In the genomic region with DNA sequence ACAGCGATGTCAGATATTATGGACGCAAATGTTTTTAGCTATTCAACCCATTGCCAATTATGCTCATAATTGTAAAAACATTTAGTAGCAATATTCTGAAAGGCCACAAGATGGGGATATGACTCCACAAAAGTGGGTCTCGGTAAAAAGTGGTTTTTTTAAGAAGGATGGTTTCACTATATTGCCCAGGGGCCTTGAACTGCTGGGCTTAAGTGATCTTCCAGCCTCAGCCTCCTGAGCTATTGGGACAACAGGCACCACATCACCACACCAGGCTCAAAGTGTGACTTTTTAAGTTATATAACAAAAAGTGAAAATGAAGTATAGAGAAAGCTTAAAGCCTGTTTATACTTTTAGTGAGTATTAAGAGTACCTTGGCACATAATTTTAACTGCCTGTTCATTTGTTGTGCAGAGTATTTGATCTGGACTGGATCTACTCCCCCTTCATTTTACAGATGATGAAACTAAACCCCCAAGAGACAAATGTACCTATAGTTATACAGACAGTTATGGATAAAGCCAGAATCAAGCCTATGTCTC, we compare ENCODE assay signal across 8 cellular contexts. TPM values are rescaled to one million over a fixed set of nuclear protein-coding genes. Genes with fewer than 3 reads are reported as not detected.
A peak's percentile ranks its signal among the peaks of the same experiment; 100 is the strongest.
DNase-seq lines count a peak whose midpoint lies in the region; ATAC-seq and TF ChIP-seq lines count a peak whose summit lies in the region.

No MANE protein-coding gene starts in this region.

- peak; percentile 30 to 68 (median 63) for TF ChIP-seq CTCF in sigmoid colon (IDR thresholded peaks at IDR 0.05)

- intact Hi-C loops in left ventricle myocardium superior (cut with micrococcal nuclease), result no loop called here
- intact Hi-C loops in sigmoid colon (cut with DNase I), result loop anchor here (2.0 to 10.0 kb wide), 2 partner anchors 58 to 102 kb away; a partner anchor contains a TSS

- no peaks in the 10 kb centered on the region for H3K36me3 ChIP-seq in sigmoid colon

- H3K27ac ChIP-seq in sigmoid colon, result peak overlapping the region in 2 of 4 donors; percentile 20 to 47

- DNase-seq in COLO668 (lab: John Stamatoyannopoulos, UW; ENCODE audit: unreplicated experiment) (peak; percentile 2), NCI-H774 (lab: John Stamatoyannopoulos, UW) (peak; percentile 3), amniotic stem cell (lab: John Stamatoyannopoulos, UW) (peak; percentile 18), left ventricle myocardium superior (no peak), sigmoid colon (no peak), NCI-H187 treated with DMSO at 0.1 percent for 48 hours (lab: John Stamatoyannopoulos, UW) (no peak)

- no peaks in the 10 kb centered on the region for H3K27me3 ChIP-seq in sigmoid colon

- no peak for TF ChIP-seq EP300 in sigmoid colon (IDR thresholded peaks at IDR 0.05)

- no peak overlapping the region for H3K4me3 ChIP-seq in sigmoid colon

- ATAC-seq in GM18861 (IDR thresholded peaks at IDR 0.05; ENCODE audit: unreplicated experiment) (peak; percentile 42), HG03432 (IDR thresholded peaks at IDR 0.05; ENCODE audit: unreplicated experiment) (peak; percentile 83), left ventricle myocardium superior (peak; percentile 66)

- H3K4me1 ChIP-seq in sigmoid colon, result peaks cover 0 to 56% (median 27%) of the 10 kb centered on the region in 4 donors

- no peaks in the 10 kb centered on the region for H3K9me3 ChIP-seq in sigmoid colon

- TF ChIP-seq POLR2A in sigmoid colon (IDR thresholded peaks at IDR 0.05), result no peak

- WGBS in sigmoid colon, 2 donors, result 19 to 26% methylated on average over 3 of the region's 3 CpGs

RNA-seq across cellular contexts. Expression of a gene that starts 9.4 kb away (rescaled TPM):
- total RNA-seq in left ventricle myocardium superior (79.5 TPM), sigmoid colon (10 to 100 TPM; 51.0 to 89.9 (median 75.8) TPM)
- polyA plus RNA-seq in sigmoid colon, result 10 to 100 TPM; 29.4 to 66.6 (median 40.5) TPM

RNA-seq across cellular contexts. Expression of a gene that starts 10.2 kb away (rescaled TPM):
- total RNA-seq in left ventricle myocardium superior, result 19.4 TPM
- total RNA-seq in sigmoid colon, result 10 to 100 TPM; 19.4 to 34.6 (median 26.1) TPM
- polyA plus RNA-seq in sigmoid colon, result 10 to 100 TPM; 15.0 to 22.2 (median 19.4) TPM

RNA-seq across cellular contexts. Expression of a gene that starts 40.2 kb away (rescaled TPM):
- 15.6 TPM for total RNA-seq in left ventricle myocardium superior
- 10 to 100 TPM; 10.7 to 21.9 (median 18.2) TPM for total RNA-seq in sigmoid colon
- 1 to 10 TPM; 3.5 to 8.4 (median 4.8) TPM for polyA plus RNA-seq in sigmoid colon

Comparison
In these comparisons a context has a peak if more than half of its experiments do, and no peak if none do; other contexts are left out.
1. DNase-seq: peak in COLO668 (single experiment), NCI-H774 (single experiment) and amniotic stem cell (single experiment); none in left ventricle myocardium superior (single experiment), sigmoid colon (single experiment) and NCI-H187 treated with DMSO at 0.1 percent for 48 hours (single experiment).
2. Peak in every context shown above with its lines, with median percentiles within 50 percentile points of each other: ATAC-seq.